In the genomic region with DNA sequence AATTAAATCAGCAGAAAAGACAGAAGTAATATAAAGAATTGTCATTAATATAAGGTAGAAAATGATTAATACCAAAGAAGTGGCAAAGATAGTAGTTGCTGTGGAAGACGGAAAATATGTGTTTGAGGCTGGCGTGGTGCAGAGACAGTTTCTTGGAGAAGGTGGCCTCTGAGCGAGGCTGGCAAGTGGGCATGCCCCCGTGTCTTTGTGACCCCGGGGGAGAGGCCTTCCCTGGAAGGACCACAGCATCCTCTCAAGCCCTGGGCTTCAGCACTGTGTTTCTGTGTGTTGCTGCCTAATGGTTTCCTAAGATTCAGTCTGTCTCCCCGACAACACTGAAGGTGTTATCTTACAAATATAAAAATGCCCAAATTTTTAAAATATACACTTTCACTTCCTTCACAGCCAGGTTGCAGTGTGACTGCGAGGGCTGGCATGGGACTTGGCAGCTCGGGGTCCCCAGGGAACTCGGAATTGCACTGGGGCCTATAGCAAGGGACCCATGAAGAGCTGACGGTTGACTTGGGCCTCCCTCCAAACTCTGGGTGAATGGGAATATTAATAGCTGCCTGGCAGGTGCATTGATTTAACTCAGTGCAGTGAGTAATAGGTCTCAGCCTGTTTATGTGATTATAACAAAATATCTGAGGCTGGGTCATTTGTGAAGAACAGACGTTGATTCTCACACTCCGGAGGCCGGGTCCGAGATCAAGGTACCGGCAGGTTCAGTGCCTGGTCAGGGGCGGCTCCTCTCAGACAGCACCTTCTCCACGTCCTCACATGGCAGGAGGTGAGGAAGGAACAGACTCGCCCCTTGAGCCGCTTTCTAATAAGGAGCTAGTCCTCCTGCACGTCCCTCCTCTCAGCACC, we compare ENCODE assay signal across 13 cellular contexts.
"Had no signal": no experiment of that assay in that cellular context is flagged by ENCODE, and none has a peak within 500 bp of the region (broad histone marks: within the 10 kb centered on the region; RNA-seq: fewer than 3 reads in every experiment).

No MANE protein-coding gene starts in this region.

- H3K9me3 ChIP-seq: colonic mucosa, esophagus squamous epithelium, tibial nerve had no signal

- DNase-seq: activated CD4-positive, alpha-beta T cell treated with anti-CD3 and anti-CD28 coated beads, Interleukin-2, amount 10 ng/mL, durations not matched to agents 24 days and 14 days; activated CD4-positive, CD25-positive, alpha-beta regulatory T cell; activated CD8-positive, alpha-beta memory T cell treated with anti-CD3 and anti-CD28 coated beads, Interleukin-2, amount 50 U/mL, for 48 hours; activated CD8-positive, alpha-beta T cell treated with anti-CD3 and anti-CD28 coated beads, Interleukin-2, amount 10 ng/mL, durations not matched to agents 7 days and 5 days; activated gamma-delta T cell treated with Interleukin-2 at 50 U/mL for 16 hours; activated T-cell treated with anti-CD3 and anti-CD28 coated beads, Interleukin-2, amount 50 U/mL, for 72 hours; amniotic stem cell; central memory CD4-positive, alpha-beta T cell; esophagus squamous epithelium; stimulated activated CD4-positive, alpha-beta T cell treated with anti-CD3 and anti-CD28 coated beads, Interleukin-4, amount 100 ng/mL, for 1 hour; stimulated activated naive B cell treated with anti-CD40 and anti-IgM and Interleukin-4, amounts not matched to agents 10 μg/mL and 1 μg/mL and 100 μg/mL, for 72 hours had no signal

- H3K36me3 ChIP-seq: colonic mucosa, esophagus squamous epithelium, tibial nerve had no signal

- H3K27ac ChIP-seq: colonic mucosa, tibial nerve had no signal

- H3K4me1 ChIP-seq: tibial nerve had no signal

- ATAC-seq: activated CD8-positive, alpha-beta T cell treated with anti-CD3 and anti-CD28 coated beads, Interleukin-2, amount 10 ng/mL, durations not matched to agents 7 days and 5 days; activated T-cell treated with anti-CD3 and anti-CD28 coated beads, Interleukin-2, amount 50 U/mL, for 72 hours; stimulated activated naive B cell treated with anti-CD40 and anti-IgM and Interleukin-4, amounts not matched to agents 10 μg/mL and 1 μg/mL and 100 μg/mL, for 72 hours had no signal

- H3K27me3 ChIP-seq: colonic mucosa, tibial nerve had no signal

- H3K4me3 ChIP-seq: colonic mucosa, esophagus squamous epithelium, tibial nerve had no signal
